ENCODE assay signal across 12 cellular contexts in genomic region chr1:153933955-153934354, GRCh38. TPM values are rescaled to one million over a fixed set of nuclear protein-coding genes. Genes with fewer than 3 reads are reported as not detected.
DNase-seq lines count a peak whose midpoint lies in the region; ATAC-seq and TF ChIP-seq lines count a peak whose summit lies in the region.
"Had no signal": no experiment of that assay in that cellular context is flagged by ENCODE, and none has a peak within 500 bp of the region (broad histone marks: within the 10 kb centered on the region; RNA-seq: fewer than 3 reads in every experiment).

No MANE protein-coding gene starts in this region.

- H3K4me1 Mint-ChIP-seq in stimulated activated effector memory CD8-positive, alpha-beta T cell treated with anti-CD3 and anti-CD28 coated beads, Interleukin-12 subunit alpha, Interleukin-12 subunit beta, amount 100 ng/mL, for 72 hours = peaks cover 16% of the 10 kb centered on the region
- no peaks in the 10 kb centered on the region for H3K4me1 Mint-ChIP-seq in endodermal cell

- H3K4me3 ChIP-seq in SK-N-SH (ENCODE audit: low read depth in 2 of 2, low read length in 1 of 2) (no peak overlapping the region), endodermal cell (ENCODE audit: low read length) (no peak overlapping the region)
- H3K4me3 ChIP-seq: BLaER1 had no signal

- H3K27me3 ChIP-seq in SK-N-SH (ENCODE audit: insufficient read depth) = no peaks in the 10 kb centered on the region
- H3K27me3 ChIP-seq in endodermal cell (ENCODE audit: control insufficient read depth, insufficient read depth, low read length, poor library complexity, severe bottlenecking) = no peaks in the 10 kb centered on the region
- H3K27me3 ChIP-seq: BLaER1 had no signal

- CTCF ChIA-PET in SK-N-SH (lab: Yijun Ruan, JAX) = interaction anchor here (1.3 kb wide), 1 partner anchor 12 kb away, joined by 4 read pairs; no protein-coding TSS in a partner anchor
- CTCF ChIA-PET in RWPE1 (lab: Yijun Ruan, JAX) = no interaction called here

- DNase-seq in SK-N-SH = peak; percentile 15
- no peak for DNase-seq in RWPE1 (ENCODE audit: low spot score)
- DNase-seq in mesenteric fat pad (ENCODE audit: low spot score) = peak; percentile 39
- no peak for DNase-seq in stimulated activated effector memory CD8-positive, alpha-beta T cell treated with anti-CD3 and anti-CD28 coated beads, Interleukin-12 subunit alpha, Interleukin-12 subunit beta, amount 100 ng/mL, for 72 hours (ENCODE audit: low spot score in 2 of 2)
- no peak for DNase-seq in substantia nigra (lab: John Stamatoyannopoulos, UW)
- DNase-seq in endodermal cell = no peak
- DNase-seq: DMS 273 treated with DMSO at 0.1 percent for 48 hours had no signal

- H2AFZ ChIP-seq in SK-N-SH (ENCODE audit: low read depth) = no peak overlapping the region

- ATAC-seq in SK-N-SH treated with all-trans-retinoic acid at 6 μM for 48 hours = no peak
- no peak for ATAC-seq in stimulated activated effector memory CD8-positive, alpha-beta T cell treated with anti-CD3 and anti-CD28 coated beads, Interleukin-12 subunit alpha, Interleukin-12 subunit beta, amount 100 ng/mL, for 72 hours
- no peak for ATAC-seq in HG03460 (IDR thresholded peaks at IDR 0.05; ENCODE audit: unreplicated experiment)
- ATAC-seq: HCT116 had no signal

- no peaks in the 10 kb centered on the region for H3K79me2 ChIP-seq in SK-N-SH (ENCODE audit: insufficient read depth)

- H3K9me3 ChIP-seq in SK-N-SH = no peaks in the 10 kb centered on the region
- H3K9me3 ChIP-seq in endodermal cell (ENCODE audit: control insufficient read depth, low read length) = no peaks in the 10 kb centered on the region
- H3K9me3 ChIP-seq: BLaER1 had no signal

- H3K9me3 Mint-ChIP-seq in stimulated activated effector memory CD8-positive, alpha-beta T cell treated with anti-CD3 and anti-CD28 coated beads, Interleukin-12 subunit alpha, Interleukin-12 subunit beta, amount 100 ng/mL, for 72 hours = no peaks in the 10 kb centered on the region
- no peaks in the 10 kb centered on the region for H3K9me3 Mint-ChIP-seq in endodermal cell

- no peaks in the 10 kb centered on the region for H3K9me2 ChIP-seq in SK-N-SH

- peaks cover 0 to 56% of the 10 kb centered on the region in 2 experiments for H3K36me3 ChIP-seq in SK-N-SH (replicated peaks in 1 of 2; ENCODE audit: control insufficient read depth in 1 of 2, insufficient read depth in 2 of 2, low read length in 1 of 2)
- H3K36me3 ChIP-seq in endodermal cell (ENCODE audit: control insufficient read depth, insufficient read depth, low read length) = peaks cover 44% of the 10 kb centered on the region

- H3K27me3 Mint-ChIP-seq in endodermal cell (ENCODE audit: insufficient read depth) = no peaks in the 10 kb centered on the region

- no peak for TF ChIP-seq CTCF in SK-N-SH (IDR thresholded peaks at IDR 0.05)
- TF ChIP-seq CTCF in RWPE1 (conservative IDR thresholded peaks at IDR 0.05; ENCODE audit: low read depth) = no peak
- no peak for TF ChIP-seq CTCF in endodermal cell (conservative IDR thresholded peaks at IDR 0.05)

- H3K4me1 ChIP-seq in SK-N-SH (ENCODE audit: control insufficient read depth in 1 of 2, insufficient read depth in 2 of 2, low read depth in 1 of 2, low read length in 1 of 2) (peaks cover 0 to 11% of the 10 kb centered on the region in 2 experiments; a peak in 1 of 4 replicates), endodermal cell (ENCODE audit: control insufficient read depth, insufficient read depth, low read length) (no peaks in the 10 kb centered on the region)

- H3K4me2 ChIP-seq in SK-N-SH = no peak overlapping the region
- H3K4me2 ChIP-seq: BLaER1 had no signal

- TF ChIP-seq EP300 in SK-N-SH (IDR thresholded peaks at IDR 0.05; ENCODE audit: borderline replicate concordance in 1 of 2, low read depth in 1 of 2, low read length in 1 of 2) = no peak

- H4K20me1 ChIP-seq in SK-N-SH (ENCODE audit: insufficient read depth) = no peaks in the 10 kb centered on the region
- H4K20me1 ChIP-seq: BLaER1 had no signal

- POLR2A ChIA-PET in SK-N-SH (lab: Yijun Ruan, JAX) (interaction anchor here (0.6 kb wide), 1 partner anchor 300 kb away, joined by 3 read pairs; no protein-coding TSS in a partner anchor), RWPE1 (lab: Yijun Ruan, JAX; ENCODE audit: low non-redundant PET) (no interaction called here)

- peaks cover 98% of the 10 kb centered on the region for H3K36me3 Mint-ChIP-seq in stimulated activated effector memory CD8-positive, alpha-beta T cell treated with anti-CD3 and anti-CD28 coated beads, Interleukin-12 subunit alpha, Interleukin-12 subunit beta, amount 100 ng/mL, for 72 hours
- H3K36me3 Mint-ChIP-seq in endodermal cell (ENCODE audit: low read depth) = peaks cover 68% of the 10 kb centered on the region

- H3F3A ChIP-seq in SK-N-SH (replicated peaks; ENCODE audit: insufficient read depth) = peaks cover 2% of the 10 kb centered on the region

- H3K27ac ChIP-seq in SK-N-SH (ENCODE audit: low read depth in 2 of 2, low read length in 1 of 2) (no peak overlapping the region), RWPE1 (0 out of 2 replicates have a peak overlapping the region, but pooled peaks have one; percentile 4), substantia nigra (ENCODE audit: low read depth, low read length, poor library complexity, severe bottlenecking) (no peak overlapping the region), endodermal cell (ENCODE audit: low read depth, low read length) (no peak overlapping the region)
- H3K27ac ChIP-seq: 22Rv1, BLaER1 had no signal

- no peak overlapping the region for H3K4me3 Mint-ChIP-seq in stimulated activated effector memory CD8-positive, alpha-beta T cell treated with anti-CD3 and anti-CD28 coated beads, Interleukin-12 subunit alpha, Interleukin-12 subunit beta, amount 100 ng/mL, for 72 hours
- H3K4me3 Mint-ChIP-seq in endodermal cell = no peak overlapping the region

- TF ChIP-seq RAD21 in SK-N-SH (IDR thresholded peaks at IDR 0.05; ENCODE audit: low read length) = no peak

- H3K9ac ChIP-seq in SK-N-SH (no peak overlapping the region), endodermal cell (ENCODE audit: extremely low read depth, low read length, poor library complexity, severe bottlenecking) (no peak overlapping the region)
- H3K9ac ChIP-seq: BLaER1 had no signal

- WGBS in SK-N-SH (ENCODE audit: low lambda C conversion rate) = 96% methylated on average over 9 of the region's 11 CpGs
- WGBS in endodermal cell (ENCODE audit: insufficient coverage in 1 of 2, insufficient read length in 1 of 2), 2 experiments = 93 to 94% methylated on average over 7 to 11 of the region's 11 CpGs

- H3K27ac Mint-ChIP-seq in stimulated activated effector memory CD8-positive, alpha-beta T cell treated with anti-CD3 and anti-CD28 coated beads, Interleukin-12 subunit alpha, Interleukin-12 subunit beta, amount 100 ng/mL, for 72 hours = peak overlapping the region; percentile 26
- H3K27ac Mint-ChIP-seq in endodermal cell = no peak overlapping the region

TF ChIP-seq in SK-N-SH, 30 proteins besides CTCF, POLR2A, EP300 and RAD21 (continues in another document):
- TF ChIP-seq FOXJ3 (CRISPR knock-in tag; IDR thresholded peaks at IDR 0.05) (no peak), NRF1 (IDR thresholded peaks at IDR 0.05; ENCODE audit: low read depth, low read length) (no peak), MAX (IDR thresholded peaks at IDR 0.05; ENCODE audit: low read depth) (no peak), ELF1 (IDR thresholded peaks at IDR 0.05) (no peak)

TF ChIP-seq in SK-N-SH treated with all-trans-retinoic acid at 6 μM for 48 hours, 23 proteins besides CTCF, POLR2A, EP300 and RAD21:
- no peak for TF ChIP-seq ZFP3 (CRISPR knock-in tag; IDR thresholded peaks at IDR 0.05)

RNA-seq across cellular contexts. Expression of gene GATAD2B, which starts 11.2 kb away (rescaled TPM):
- polyA plus RNA-seq in SK-N-SH (2012; rRNA removed) = 2.7 and 2.8 TPM in 2 replicates
- polyA plus RNA-seq in SK-N-SH (2012; cell fraction: cytosol; rRNA removed) = 2.9 and 4.0 TPM in 2 replicates
- 5.9 and 8.3 TPM in 2 replicates for polyA plus RNA-seq in SK-N-SH (2012; cell fraction: nucleus; rRNA removed)
- total RNA-seq in mesenteric fat pad (37.4 TPM), endodermal cell (10 to 100 TPM; 45.2 to 51.2 TPM)
- 32.0 TPM for polyA plus RNA-seq in endodermal cell (2013, experiment 1 of 2)
- 31.3 TPM for polyA plus RNA-seq in endodermal cell (2013, experiment 2 of 2)

RNA-seq across cellular contexts. Expression of gene DENND4B, which starts 12.6 kb away (rescaled TPM):
- polyA plus RNA-seq in SK-N-SH (2012; rRNA removed) = 27.3 and 29.6 TPM in 2 replicates
- 6.6 and 11.3 TPM in 2 replicates for polyA plus RNA-seq in SK-N-SH (2012; cell fraction: cytosol; rRNA removed)
- polyA plus RNA-seq in SK-N-SH (2012; cell fraction: nucleus; rRNA removed) = 151 and 153 TPM in 2 replicates
- 67.5 TPM for total RNA-seq in mesenteric fat pad
- 100 to 1,000 TPM in 1 of 2 donors, 10 to 100 TPM in 1; 89.5 to 115 TPM for total RNA-seq in endodermal cell
- 51.8 TPM for polyA plus RNA-seq in endodermal cell (2013, experiment 1 of 2)
- 31.1 TPM for polyA plus RNA-seq in endodermal cell (2013, experiment 2 of 2)

RNA-seq across cellular contexts. Expression of gene CRTC2, which starts 24.5 kb away (rescaled TPM):
- polyA plus RNA-seq in SK-N-SH (2012; rRNA removed) = 25.5 and 26.2 TPM in 2 replicates
- polyA plus RNA-seq in SK-N-SH (2012; cell fraction: cytosol; rRNA removed) = 8.8 and 11.5 TPM in 2 replicates
- polyA plus RNA-seq in SK-N-SH (2012; cell fraction: nucleus; rRNA removed) = 86.4 and 89.5 TPM in 2 replicates
- total RNA-seq in mesenteric fat pad = 36.4 TPM
- total RNA-seq in endodermal cell = 10 to 100 TPM; 35.5 to 40.9 TPM
- 34.7 TPM for polyA plus RNA-seq in endodermal cell (2013, experiment 1 of 2)
- 33.7 TPM for polyA plus RNA-seq in endodermal cell (2013, experiment 2 of 2)

RNA-seq across cellular contexts. Expression of gene SLC39A1, which starts 29.4 kb away (rescaled TPM):
- polyA plus RNA-seq in SK-N-SH (2012; rRNA removed) = 89.6 and 113 TPM in 2 replicates
- 67.8 and 93.4 TPM in 2 replicates for polyA plus RNA-seq in SK-N-SH (2012; cell fraction: cytosol; rRNA removed)
- polyA plus RNA-seq in SK-N-SH (2012; cell fraction: nucleus; rRNA removed) = 41.8 and 53.1 TPM in 2 replicates
- total RNA-seq in mesenteric fat pad (92.2 TPM), endodermal cell (100 to 1,000 TPM; 129 to 154 TPM)
- 97.1 TPM for polyA plus RNA-seq in endodermal cell (2013, experiment 1 of 2)
- polyA plus RNA-seq in endodermal cell (2013, experiment 2 of 2) = 96.8 TPM

RNA-seq across cellular contexts. Expression of gene CREB3L4, which starts 33.7 kb away (rescaled TPM):
- polyA plus RNA-seq in SK-N-SH (2012; rRNA removed) = 12.8 and 16.6 TPM in 2 replicates
- polyA plus RNA-seq in SK-N-SH (2012; cell fraction: cytosol; rRNA removed) = 6.2 and 9.5 TPM in 2 replicates
- polyA plus RNA-seq in SK-N-SH (2012; cell fraction: nucleus; rRNA removed) = 41.2 and 42.8 TPM in 2 replicates
- 5.1 TPM for total RNA-seq in mesenteric fat pad
- total RNA-seq in endodermal cell = 10 to 100 TPM; 15.6 to 23.9 TPM
- 24.4 TPM for polyA plus RNA-seq in endodermal cell (2013, experiment 1 of 2)
- polyA plus RNA-seq in endodermal cell (2013, experiment 2 of 2) = 22.3 TPM

Comparison
In these comparisons a context has a peak if more than half of its experiments do, and no peak if none do; other contexts are left out.
1. DNase-seq: peak in SK-N-SH (single experiment) and mesenteric fat pad (single experiment); none in RWPE1 (single experiment), stimulated activated effector memory CD8-positive, alpha-beta T cell treated with anti-CD3 and anti-CD28 coated beads, Interleukin-12 subunit alpha, Interleukin-12 subunit beta, amount 100 ng/mL, for 72 hours (0 of 2), substantia nigra (0 of 49) and endodermal cell (single experiment).